In genomic region chr12:114762490-114763110, GRCh38 we compare ENCODE assay signal across 19 cellular contexts.
DNase-seq lines count a peak whose midpoint lies in the region; ATAC-seq, FAIRE-seq and TF ChIP-seq lines count a peak whose summit lies in the region.
"Had no signal": no experiment of that assay in that cellular context is flagged by ENCODE, and none has a peak within 500 bp of the region (broad histone marks: within the 10 kb centered on the region; RNA-seq: fewer than 3 reads in every experiment).

No MANE protein-coding gene starts in this region.

- SMC1A ChIA-PET in GM12878 (lab: Charles Lee; ENCODE audit: uncharacterized antibody, unreplicated experiment) = no interaction called here

- no peak overlapping the region for H2AFZ ChIP-seq in GM12878 (ENCODE audit: control insufficient read depth, low read depth, low read length)
- H2AFZ ChIP-seq: PC-9 had no signal

- H3K79me2 ChIP-seq in GM12878 (ENCODE audit: control insufficient read depth, insufficient read depth, low read length) = no peaks in the 10 kb centered on the region

- no peaks in the 10 kb centered on the region for H3K27me3 Mint-ChIP-seq in CD8-positive, alpha-beta T cell (ENCODE audit: low read depth)
- H3K27me3 Mint-ChIP-seq in activated CD4-positive, alpha-beta T cell treated with anti-CD3 and anti-CD28 coated beads, Interleukin-2, amount 10 ng/mL, durations not matched to agents 24 days and 14 days = no peaks in the 10 kb centered on the region
- H3K27me3 Mint-ChIP-seq: CD4-positive, alpha-beta memory T cell had no signal

- FAIRE-seq in HTR-8/SVneo (lab: Jason Lieb, UNC) = peak; percentile 16
- no peak for FAIRE-seq in GM12878 (lab: Jason Lieb, UNC)
- FAIRE-seq: GM19239, K562 had no signal

- H3K36me3 Mint-ChIP-seq in CD8-positive, alpha-beta T cell = no peaks in the 10 kb centered on the region
- H3K36me3 Mint-ChIP-seq in activated CD4-positive, alpha-beta T cell treated with anti-CD3 and anti-CD28 coated beads, Interleukin-2, amount 10 ng/mL, durations not matched to agents 24 days and 14 days (ENCODE audit: low read depth) = no peaks in the 10 kb centered on the region
- H3K36me3 Mint-ChIP-seq: CD4-positive, alpha-beta memory T cell; stimulated activated effector memory CD8-positive, alpha-beta T cell treated with anti-CD3 and anti-CD28 coated beads, Interleukin-12 subunit alpha, Interleukin-12 subunit beta, amount 100 ng/mL, for 72 hours had no signal

- no peak overlapping the region for H3K4me2 ChIP-seq in GM12878 (ENCODE audit: control insufficient read depth, insufficient read depth)
- H3K4me2 ChIP-seq: PC-9 had no signal

- ATAC-seq in GM12878 (no peak), right cardiac atrium (peak; percentile 60 to 64)
- ATAC-seq in CD8-positive, alpha-beta T cell = no peak
- ATAC-seq: K562; stimulated activated effector memory CD8-positive, alpha-beta T cell treated with anti-CD3 and anti-CD28 coated beads, Interleukin-12 subunit alpha, Interleukin-12 subunit beta, amount 100 ng/mL, for 72 hours had no signal

- in situ Hi-C loops in GM12878 (cut with MboI) = no loop called here

- POLR2A ChIA-PET in GM12878 (lab: Charles Lee) = no interaction called here
- POLR2A ChIA-PET in CD8-positive, alpha-beta T cell (lab: Charles Lee) = no interaction called here

- H3K9me3 ChIP-seq in GM12878 (replicated peaks; ENCODE audit: control insufficient read depth, insufficient read depth, low read length) (no peaks in the 10 kb centered on the region), right cardiac atrium (ENCODE audit: control insufficient read depth, low read length) (no peaks in the 10 kb centered on the region), skeletal muscle tissue (ENCODE audit: control insufficient read depth in 3 of 3, low read length in 3 of 3) (no peaks in the 10 kb centered on the region)
- H3K9me3 ChIP-seq in CD8-positive, alpha-beta T cell (ENCODE audit: low read length) = no peaks in the 10 kb centered on the region

- RAD21 ChIA-PET in GM12878 (lab: Charles Lee; ENCODE audit: unreplicated experiment) = no interaction called here

- no peak for TF ChIP-seq POLR2A in GM12878 (IDR thresholded peaks at IDR 0.05; ENCODE audit: low read depth, low read length)

- 62% methylated on average over 14 of the region's 22 CpGs for WGBS in GM12878 (ENCODE audit: insufficient coverage, insufficient replicate concordance, low lambda C conversion rate, missing lambda C conversion rate)
- WGBS in right cardiac atrium = 47% methylated on average over 22 of the region's 22 CpGs

- no peaks in the 10 kb centered on the region for H3K4me1 Mint-ChIP-seq in CD8-positive, alpha-beta T cell (ENCODE audit: low read depth)
- H3K4me1 Mint-ChIP-seq in activated CD4-positive, alpha-beta T cell treated with anti-CD3 and anti-CD28 coated beads, Interleukin-2, amount 10 ng/mL, durations not matched to agents 24 days and 14 days = no peaks in the 10 kb centered on the region
- H3K4me1 Mint-ChIP-seq: CD4-positive, alpha-beta memory T cell; stimulated activated effector memory CD8-positive, alpha-beta T cell treated with anti-CD3 and anti-CD28 coated beads, Interleukin-12 subunit alpha, Interleukin-12 subunit beta, amount 100 ng/mL, for 72 hours had no signal

- H3K4me3 ChIP-seq in GM12878 (no peak overlapping the region), right cardiac atrium (ENCODE audit: low read length) (no peak overlapping the region), skeletal muscle tissue (ENCODE audit: low read length in 3 of 3) (peak overlapping the region in 2 of 3 donors; percentile 13 to 30)
- H3K4me3 ChIP-seq in CD8-positive, alpha-beta T cell (ENCODE audit: low read depth, low read length) = no peak overlapping the region
- H3K4me3 ChIP-seq: K562, PC-9 had no signal

- TF ChIP-seq CTCF in GM12878 (IDR thresholded peaks at IDR 0.05 in 2 of 3, conservative IDR thresholded peaks at IDR 0.05 in 1 of 3; ENCODE audit: control insufficient read depth in 2 of 3, extremely low read depth in 1 of 3, insufficient read depth in 1 of 3, low read depth in 3 of 3, low read length in 3 of 3) = no peak
- TF ChIP-seq CTCF in CD8-positive, alpha-beta T cell (IDR thresholded peaks at IDR 0.05) = no peak

- no peak overlapping the region for H3K27ac Mint-ChIP-seq in CD8-positive, alpha-beta T cell
- H3K27ac Mint-ChIP-seq in activated CD4-positive, alpha-beta T cell treated with anti-CD3 and anti-CD28 coated beads, Interleukin-2, amount 10 ng/mL, durations not matched to agents 24 days and 14 days = no peak overlapping the region
- H3K27ac Mint-ChIP-seq: CD4-positive, alpha-beta memory T cell; stimulated activated effector memory CD8-positive, alpha-beta T cell treated with anti-CD3 and anti-CD28 coated beads, Interleukin-12 subunit alpha, Interleukin-12 subunit beta, amount 100 ng/mL, for 72 hours had no signal

- no TSS peak for BruUV-seq in GM12878 (replicated peaks; lab: Mats Ljungman, UMichigan)

- TF ChIP-seq EP300 in GM12878 (IDR thresholded peaks at IDR 0.05; ENCODE audit: borderline replicate concordance in 1 of 2, control insufficient read depth in 1 of 2, low read depth in 2 of 2, low read length in 2 of 2) = no peak

- H3K27ac ChIP-seq in GM12878 (ENCODE audit: control insufficient read depth, insufficient read depth) (no peak overlapping the region), right cardiac atrium (ENCODE audit: low read length) (no peak overlapping the region), skeletal muscle tissue (ENCODE audit: low read depth, low read length) (no peak overlapping the region)
- H3K27ac ChIP-seq in CD8-positive, alpha-beta T cell (ENCODE audit: low read depth, low read length) = no peak overlapping the region
- H3K27ac ChIP-seq: PC-9 had no signal

- H3K27me3 ChIP-seq in GM12878 (replicated peaks in 1 of 2; ENCODE audit: control insufficient read depth in 2 of 2, insufficient read depth in 2 of 2, low read length in 1 of 2) (no peaks in the 10 kb centered on the region), right cardiac atrium (ENCODE audit: control insufficient read depth, insufficient read depth) (no peaks in the 10 kb centered on the region), skeletal muscle tissue (ENCODE audit: control insufficient read depth in 3 of 3, insufficient read depth in 3 of 3, low read length in 3 of 3) (no peaks in the 10 kb centered on the region)
- no peaks in the 10 kb centered on the region for H3K27me3 ChIP-seq in CD8-positive, alpha-beta T cell (ENCODE audit: insufficient read depth, low read length)

- intact Hi-C loops in GM12878 (cut with micrococcal nuclease; ENCODE audit: unreplicated experiment) (no loop called here), right cardiac atrium (cut with DNase I) (no loop called here)
- intact Hi-C loops in CD8-positive, alpha-beta T cell (cut with DNase I, micrococcal nuclease) = no loop called here
- intact Hi-C loops in activated CD4-positive, alpha-beta T cell treated with anti-CD3 and anti-CD28 coated beads, Interleukin-2, amount 10 ng/mL, durations not matched to agents 24 days and 14 days (cut with micrococcal nuclease) = no loop called here

- DNase-seq in HTR-8/SVneo (ENCODE audit: insufficient read length, low spot score) (no peak), GM12878 (ENCODE audit: low read depth, low spot score) (no peak), right cardiac atrium (peak; percentile 15 to 58 (median 53)), NCI-H2227 (lab: John Stamatoyannopoulos, UW; ENCODE audit: unreplicated experiment) (no peak), SIG-M5 treated with dmso at 0.1 percent for 504 hours (lab: John Stamatoyannopoulos, UW; ENCODE audit: unreplicated experiment) (no peak)
- DNase-seq in CD8-positive, alpha-beta T cell = no peak
- DNase-seq in activated CD4-positive, alpha-beta T cell treated with anti-CD3 and anti-CD28 coated beads, Interleukin-2, amount 10 ng/mL, durations not matched to agents 24 days and 14 days = no peak
- DNase-seq: activated CD4-positive, alpha-beta T cell treated with anti-CD3 and anti-CD28 coated beads for 1 hour; activated T-cell treated with anti-CD3 and anti-CD28 coated beads, Interleukin-2, amount 50 U/mL, for 1 hour; CD4-positive, alpha-beta memory T cell; dermis blood vessel endothelial cell; NCI-H1436; NCI-H510A; PC-9; stimulated activated CD4-positive, alpha-beta T cell treated with anti-CD3 and anti-CD28 coated beads, Interleukin-2, amount 100 ng/mL, for 48 hours had no signal

- no peaks in the 10 kb centered on the region for H4K20me1 ChIP-seq in GM12878 (ENCODE audit: control insufficient read depth, insufficient read depth)

- H3K9ac ChIP-seq in GM12878 (ENCODE audit: control insufficient read depth, insufficient read depth, low read length) (no peak overlapping the region), skeletal muscle tissue (ENCODE audit: low read depth in 1 of 3, low read length in 3 of 3) (peak overlapping the region in 1 of 3 donors; percentile 12)

- CTCF ChIA-PET in GM12878 (lab: Yijun Ruan, JAX) = no interaction called here
- CTCF ChIA-PET in CD8-positive, alpha-beta T cell (lab: Charles Lee) = no interaction called here

- H3K9me3 Mint-ChIP-seq in CD8-positive, alpha-beta T cell = no peaks in the 10 kb centered on the region
- no peaks in the 10 kb centered on the region for H3K9me3 Mint-ChIP-seq in activated CD4-positive, alpha-beta T cell treated with anti-CD3 and anti-CD28 coated beads, Interleukin-2, amount 10 ng/mL, durations not matched to agents 24 days and 14 days

- H3K36me3 ChIP-seq in GM12878 (ENCODE audit: control insufficient read depth in 2 of 2, insufficient read depth in 2 of 2, low read length in 1 of 2) = no peaks in the 10 kb centered on the region
- H3K36me3 ChIP-seq in skeletal muscle tissue (ENCODE audit: control insufficient read depth in 3 of 3, insufficient read depth in 3 of 3, low read length in 3 of 3) = no peaks in the 10 kb centered on the region
- no peaks in the 10 kb centered on the region for H3K36me3 ChIP-seq in CD8-positive, alpha-beta T cell (ENCODE audit: insufficient read depth, low read length)

- TF ChIP-seq RAD21 in GM12878 (IDR thresholded peaks at IDR 0.05; ENCODE audit: insufficient read depth, low read depth, low read length) = no peak

- no peak overlapping the region for H3K4me3 Mint-ChIP-seq in CD8-positive, alpha-beta T cell
- no peak overlapping the region for H3K4me3 Mint-ChIP-seq in activated CD4-positive, alpha-beta T cell treated with anti-CD3 and anti-CD28 coated beads, Interleukin-2, amount 10 ng/mL, durations not matched to agents 24 days and 14 days
- H3K4me3 Mint-ChIP-seq: CD4-positive, alpha-beta memory T cell; stimulated activated effector memory CD8-positive, alpha-beta T cell treated with anti-CD3 and anti-CD28 coated beads, Interleukin-12 subunit alpha, Interleukin-12 subunit beta, amount 100 ng/mL, for 72 hours had no signal

- H3K4me1 ChIP-seq in GM12878 (ENCODE audit: control insufficient read depth, insufficient read depth, low read length) (no peaks in the 10 kb centered on the region), right cardiac atrium (ENCODE audit: control insufficient read depth, insufficient read depth, low read length) (no peaks in the 10 kb centered on the region), skeletal muscle tissue (ENCODE audit: control insufficient read depth in 3 of 3, insufficient read depth in 3 of 3, low read length in 3 of 3) (peaks cover 0 to 5% (median 0%) of the 10 kb centered on the region in 3 donors)
- H3K4me1 ChIP-seq in CD8-positive, alpha-beta T cell (ENCODE audit: insufficient read depth, low read length) = no peaks in the 10 kb centered on the region

TF ChIP-seq in GM12878, 131 proteins besides CTCF, POLR2A, EP300 and RAD21 (continues in another document):
- no peak for TF ChIP-seq CHD2 (IDR thresholded peaks at IDR 0.05; ENCODE audit: borderline replicate concordance, low read depth, low read length)

Comparison
In these comparisons a context has a peak if more than half of its experiments do, and no peak if none do; other contexts are left out.
1. DNase-seq: peak in right cardiac atrium (3 of 3); none in HTR-8/SVneo (single experiment), GM12878 (single experiment), CD8-positive, alpha-beta T cell (0 of 7), NCI-H2227 (single experiment), activated CD4-positive, alpha-beta T cell treated with anti-CD3 and anti-CD28 coated beads, Interleukin-2, amount 10 ng/mL, durations not matched to agents 24 days and 14 days (single experiment) and SIG-M5 treated with dmso at 0.1 percent for 504 hours (single experiment).
2. ATAC-seq: peak in right cardiac atrium (2 of 2); none in GM12878 (single experiment) and CD8-positive, alpha-beta T cell (single experiment).
3. H3K4me3 ChIP-seq: peak in skeletal muscle tissue (2 of 3); none in GM12878 (single experiment), right cardiac atrium (single experiment) and CD8-positive, alpha-beta T cell (single experiment).